ENCODE assay signal across 33 cellular contexts in genomic region chr16:62079236-62079635, GRCh38. TPM values are rescaled to one million over a fixed set of nuclear protein-coding genes. Genes with fewer than 3 reads are reported as not detected.
"Had no signal": no experiment of that assay in that cellular context is flagged by ENCODE, and none has a peak within 500 bp of the region (broad histone marks: within the 10 kb centered on the region; RNA-seq: fewer than 3 reads in every experiment).

No MANE protein-coding gene starts in this region.

- H3K36me3 ChIP-seq: adrenal gland, pancreas, prostate gland, suprapubic skin, tibial artery had no signal

- H3K9me3 ChIP-seq: adrenal gland, pancreas, prostate gland, suprapubic skin, tibial artery had no signal

- H3K27ac ChIP-seq: adrenal gland, pancreas, prostate gland, suprapubic skin, tibial artery, VCaP had no signal

- H3K27me3 ChIP-seq: adrenal gland, pancreas, suprapubic skin, tibial artery had no signal

- DNase-seq: activated CD4-positive, alpha-beta T cell treated with anti-CD3 and anti-CD28 coated beads for 48 hours; activated CD4-positive, alpha-beta T cell treated with anti-CD3 and anti-CD28 coated beads, Interleukin-2, amount 50 U/mL, for 48 hours; activated CD8-positive, alpha-beta memory T cell treated with anti-CD3 and anti-CD28 coated beads, Interleukin-2, amount 50 U/mL, for 4 hours; activated effector memory CD4-positive, alpha-beta T cell treated with anti-CD3 and anti-CD28 coated beads, Interleukin-2, amount 50 U/mL, for 16 hours; activated naive CD4-positive, alpha-beta T cell treated with anti-CD3 and anti-CD28 coated beads for 36 hours; activated naive CD8-positive, alpha-beta T cell treated with anti-CD3 and anti-CD28 coated beads for 36 hours; activated T-cell treated with anti-CD3 and anti-CD28 coated beads, Interleukin-2, amount 50 U/mL, for 1 hour; adrenal gland; aorta; caudate nucleus; foreskin fibroblast; head of caudate nucleus; hippocampal formation; left colon; midbrain; naive thymus-derived CD8-positive, alpha-beta T cell; nucleus accumbens; pancreas; retina; small intestine; stimulated activated CD4-positive, alpha-beta T cell treated with anti-CD3 and anti-CD28 coated beads, Interleukin-1b, Interleukin-23, amount 100 ng/mL, for 48 hours; stimulated activated naive B cell treated with anti-CD40 and anti-IgM and Interleukin-4, amounts not matched to agents 10 μg/mL and 1 μg/mL and 100 μg/mL, for 72 hours; T-helper 9 cell; tibial artery had no signal

- ATAC-seq: activated CD4-positive, CD25-positive, alpha-beta regulatory T cell treated with anti-CD3 and anti-CD28 coated beads, Interleukin-2, amount 50 U/mL, for 24 hours; esophagus mucosa; left colon; naive thymus-derived CD8-positive, alpha-beta T cell; pancreas; sciatic nerve; stimulated activated naive B cell treated with anti-CD40 and anti-IgM and Interleukin-4, amounts not matched to agents 10 μg/mL and 1 μg/mL and 100 μg/mL, for 72 hours had no signal

- H3K4me1 ChIP-seq: adrenal gland, pancreas, prostate gland, suprapubic skin, tibial artery had no signal

- H3K4me3 ChIP-seq: adrenal gland, pancreas, prostate gland, suprapubic skin, tibial artery had no signal

RNA-seq across cellular contexts. Expression of gene CDH8, which starts 43.0 kb away (rescaled TPM):
- total RNA-seq: activated CD8-positive, alpha-beta memory T cell treated with anti-CD3 and anti-CD28 coated beads for 36 hours; activated naive CD4-positive, alpha-beta T cell treated with anti-CD3 and anti-CD28 coated beads for 36 hours; activated naive CD8-positive, alpha-beta T cell treated with anti-CD3 and anti-CD28 coated beads for 36 hours; activated T-helper 1 cell treated with anti-CD3 and anti-CD28 coated beads, Interleukin-12 subunit alpha, Interleukin-12 subunit beta, Interleukin-2, Interleukin-4 antibody, amounts not matched to agents 30 ng/mL and 10 ng/mL and 1 ng/mL, durations not matched to agents 14 hours and 24 hours and 36 hours; adrenal gland; endothelial cell of umbilical vein; left colon; sciatic nerve had no signal
- polyA plus RNA-seq: endothelial cell of umbilical vein; naive thymus-derived CD8-positive, alpha-beta T cell had no signal
